ENCODE assay signal across 19 cellular contexts in the genomic region with DNA sequence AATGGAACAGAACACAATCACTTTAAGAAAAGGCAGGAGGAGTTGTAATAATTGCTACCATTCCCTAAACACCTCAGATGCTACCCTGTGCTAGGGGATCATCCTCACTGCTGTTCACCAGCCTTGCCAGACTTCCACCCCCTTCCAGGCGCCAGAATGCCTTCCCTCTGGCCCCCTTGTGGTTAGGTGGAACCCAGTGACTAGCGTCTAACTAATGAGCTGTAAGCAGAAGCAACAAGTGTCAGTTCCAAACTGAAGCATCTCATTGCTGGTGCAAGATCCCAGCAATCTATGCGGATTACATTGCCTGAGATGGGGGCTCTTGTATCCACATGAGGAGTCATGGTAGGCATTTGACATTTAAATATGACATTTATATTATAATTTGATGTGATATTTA.
DNase-seq lines count a peak whose midpoint lies in the region; ATAC-seq, FAIRE-seq and TF ChIP-seq lines count a peak whose summit lies in the region.
"Had no signal": no experiment of that assay in that cellular context is flagged by ENCODE, and none has a peak within 500 bp of the region (broad histone marks: within the 10 kb centered on the region; RNA-seq: fewer than 3 reads in every experiment).

No MANE protein-coding gene starts in this region.

- no peak for TF ChIP-seq POLR2A in GM12892 (IDR thresholded peaks at IDR 0.05; ENCODE audit: low read depth, low read length)

- TF ChIP-seq CTCF in C4-2B (conservative IDR thresholded peaks at IDR 0.05) (peak; percentile 28), GM12874 (IDR thresholded peaks at IDR 0.05; ENCODE audit: insufficient read depth, low read depth, low read length) (0 out of 2 replicates have a peak, but pooled peaks have one; percentile 1), foreskin keratinocyte (conservative IDR thresholded peaks at IDR 0.05) (peak; percentile 7)

- no peaks in the 10 kb centered on the region for H3K4me1 ChIP-seq in foreskin keratinocyte
- H3K4me1 ChIP-seq: BE2C, left lung, vagina had no signal

- DNase-seq in RPMI7951 (ENCODE audit: low read depth), result peak; percentile 61
- DNase-seq in foreskin keratinocyte, result no peak
- DNase-seq in GM12892 (ENCODE audit: insufficient read length), result no peak
- DNase-seq in AML-193 (lab: John Stamatoyannopoulos, UW), result no peak
- DNase-seq in NCI-H2196 treated with DMSO at 0.1 percent for 48 hours (lab: John Stamatoyannopoulos, UW; ENCODE audit: unreplicated experiment), result no peak
- DNase-seq: BE2C; GF-D8; left lung; naive B cell; NCI-H1417; SHP77; stimulated activated naive CD4-positive, alpha-beta T cell had no signal

- FAIRE-seq in GM12892 (lab: Jason Lieb, UNC), result no peak
- FAIRE-seq: bronchial epithelial cell, HTR-8/SVneo, TTC549 had no signal

- H3K27ac ChIP-seq in C4-2B (no peak overlapping the region), foreskin keratinocyte (no peak overlapping the region)
- H3K27ac ChIP-seq: left lung, vagina had no signal

- ATAC-seq in foreskin keratinocyte, result no peak
- ATAC-seq in GM19023 (IDR thresholded peaks at IDR 0.05; ENCODE audit: unreplicated experiment), result no peak
- ATAC-seq: left lung had no signal

- peaks cover 2% of the 10 kb centered on the region for H3K27me3 ChIP-seq in foreskin keratinocyte
- H3K27me3 ChIP-seq: BE2C, vagina had no signal
